Comparison of ENCODE assay signal across 14 cellular contexts in the genomic region with DNA sequence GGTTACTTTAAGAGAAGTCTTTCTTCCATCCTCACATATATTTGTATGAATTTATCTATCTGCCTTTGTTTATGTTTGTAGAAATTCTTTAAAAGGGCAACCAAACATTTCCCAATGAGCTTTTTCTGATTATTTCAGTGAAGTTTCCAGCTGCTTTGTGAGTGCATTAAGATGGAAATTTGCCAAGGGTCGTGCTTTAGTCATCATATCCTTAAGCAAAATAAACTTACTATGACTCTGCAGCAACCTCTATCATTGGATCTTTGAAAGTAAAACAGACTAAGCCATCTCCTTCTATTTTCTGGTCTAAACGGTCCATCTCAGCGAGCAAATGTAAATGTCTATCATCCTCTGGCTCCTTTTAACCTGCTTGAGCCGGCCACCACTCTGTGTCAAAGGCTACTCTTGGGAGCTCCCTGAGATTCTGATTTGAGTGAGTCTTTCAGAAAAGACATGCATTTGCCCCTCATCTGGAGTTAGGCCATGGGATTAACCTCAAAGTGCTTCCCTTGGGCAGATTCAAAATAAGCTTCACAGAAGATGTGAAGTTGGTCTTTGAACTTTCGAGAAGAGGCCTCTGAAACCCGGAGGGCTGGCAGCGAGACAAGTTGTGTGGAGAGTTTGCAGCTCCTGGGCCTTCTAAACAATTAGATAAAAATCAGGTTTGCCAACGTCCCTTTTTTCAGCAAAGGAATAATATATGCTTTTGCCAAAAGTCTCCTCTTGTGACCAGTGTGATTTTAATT.
DNase-seq lines count a peak whose midpoint lies in the region; ATAC-seq and TF ChIP-seq lines count a peak whose summit lies in the region.
"Had no signal": no experiment of that assay in that cellular context is flagged by ENCODE, and none has a peak within 500 bp of the region (broad histone marks: within the 10 kb centered on the region; RNA-seq: fewer than 3 reads in every experiment).

No MANE protein-coding gene starts in this region.

- H3K9me3 ChIP-seq in GM23248 (ENCODE audit: low read depth) (no peaks in the 10 kb centered on the region), RWPE2 (ENCODE audit: severe bottlenecking) (no peaks in the 10 kb centered on the region), stomach (no peaks in the 10 kb centered on the region)

- H3K36me3 ChIP-seq in GM23248 (ENCODE audit: low read depth): no peaks in the 10 kb centered on the region
- no peaks in the 10 kb centered on the region for H3K36me3 ChIP-seq in RWPE2 (ENCODE audit: low read depth)
- H3K36me3 ChIP-seq in stomach: no peaks in the 10 kb centered on the region

- H3K4me2 ChIP-seq in GM23248 (ENCODE audit: unreplicated experiment): peak overlapping the region; percentile 18

- H2AFZ ChIP-seq in GM23248: peak overlapping the region; percentile 34; the same call in 1 of the 2 replicates

- H3K4me1 ChIP-seq in GM23248 (ENCODE audit: insufficient read depth) (peaks cover 8% of the 10 kb centered on the region; the same call in 1 of the 2 replicates), RWPE2 (ENCODE audit: insufficient read depth, poor library complexity, severe bottlenecking) (peaks cover 15% of the 10 kb centered on the region), stomach (peaks cover 0 to 41% (median 9%) of the 10 kb centered on the region in 4 donors)

- in situ Hi-C loops in GM23248 (cut with MboI): no loop called here

- no peaks in the 10 kb centered on the region for H3F3A ChIP-seq in GM23248 (ENCODE audit: insufficient read depth)

- WGBS in GM23248 (ENCODE audit: low coverage in 1 of 2, low lambda C conversion rate in 2 of 2, missing lambda C conversion rate in 2 of 2), 2 experiments: 9 to 11% methylated on average over 8 of the region's 8 CpGs
- 28 to 36% (median 29%) methylated on average over 8 of the region's 8 CpGs for WGBS in stomach, 5 donors

- no peak overlapping the region for H3K27ac ChIP-seq in GM23248
- no peak overlapping the region for H3K27ac ChIP-seq in RWPE2 (ENCODE audit: poor library complexity, severe bottlenecking)
- peak overlapping the region in 1 of 5 donors; percentile 39 for H3K27ac ChIP-seq in stomach

- DNase-seq in GM23248 (peak; percentile 72), RWPE2 (ENCODE audit: low spot score) (no peak), fibroblast of mammary gland (ENCODE audit: low read depth) (peak; percentile 71), renal cortical epithelial cell (ENCODE audit: low read depth) (peak; percentile 57), stomach (no peak), SIG-M5 treated with dmso at 0.1 percent for 504 hours (lab: John Stamatoyannopoulos, UW; ENCODE audit: unreplicated experiment) (no peak)
- DNase-seq: activated CD4-positive, CD25-positive, alpha-beta regulatory T cell; activated T-cell treated with anti-CD3 and anti-CD28 coated beads, Interleukin-2, amount 50 U/mL, for 1 hour; CD8-positive, alpha-beta memory T cell; NCI-H526; SIG-M5 had no signal

- intact Hi-C loops in stomach (cut with DNase I; ENCODE audit: low total_unique reads): no loop called here

- H3K9ac ChIP-seq in GM23248: no peak overlapping the region

- no peaks in the 10 kb centered on the region for H3K79me2 ChIP-seq in GM23248 (ENCODE audit: insufficient read depth)

- no peak for TF ChIP-seq EP300 in stomach (IDR thresholded peaks at IDR 0.05)

- ATAC-seq in RWPE2 (ENCODE audit: low read depth) (peak; percentile 78), GM18858 (IDR thresholded peaks at IDR 0.05; ENCODE audit: unreplicated experiment) (no peak), GM18873 (IDR thresholded peaks at IDR 0.05; ENCODE audit: low FRiP score, unreplicated experiment) (no peak)

- TF ChIP-seq CTCF in RWPE2 (IDR thresholded peaks at IDR 0.05; ENCODE audit: poor library complexity, severe bottlenecking) (no peak), fibroblast of mammary gland (conservative IDR thresholded peaks at IDR 0.05; ENCODE audit: control insufficient read depth, insufficient read depth, low read depth, low read length) (no peak), stomach (IDR thresholded peaks at IDR 0.05) (no peak)

- H3K27me3 ChIP-seq in GM23248 (replicated peaks; ENCODE audit: insufficient read depth) (no peaks in the 10 kb centered on the region), RWPE2 (ENCODE audit: insufficient read depth, poor library complexity, severe bottlenecking) (no peaks in the 10 kb centered on the region), stomach (no peaks in the 10 kb centered on the region)

- H4K20me1 ChIP-seq in GM23248 (ENCODE audit: insufficient read depth): no peaks in the 10 kb centered on the region

- TF ChIP-seq POLR2A in stomach (IDR thresholded peaks at IDR 0.05): no peak

- no peaks in the 10 kb centered on the region for H3K9me2 ChIP-seq in GM23248 (ENCODE audit: insufficient read depth)

- H3K4me3 ChIP-seq in GM23248 (0 out of 2 replicates have a peak overlapping the region, but pooled peaks have one; percentile 19), RWPE2 (ENCODE audit: severe bottlenecking) (no peak overlapping the region), fibroblast of mammary gland (ENCODE audit: control insufficient read depth, low read depth, low read length) (no peak overlapping the region), stomach (no peak overlapping the region)
- H3K4me3 ChIP-seq: lung had no signal

Comparison
In these comparisons a context has a peak if more than half of its experiments do, and no peak if none do; other contexts are left out.
1. DNase-seq: peak in GM23248 (single experiment), fibroblast of mammary gland (single experiment) and renal cortical epithelial cell (single experiment); none in RWPE2 (single experiment), stomach (single experiment) and SIG-M5 treated with dmso at 0.1 percent for 504 hours (single experiment).